ENCODE assay signal across 8 cellular contexts in the genomic region with DNA sequence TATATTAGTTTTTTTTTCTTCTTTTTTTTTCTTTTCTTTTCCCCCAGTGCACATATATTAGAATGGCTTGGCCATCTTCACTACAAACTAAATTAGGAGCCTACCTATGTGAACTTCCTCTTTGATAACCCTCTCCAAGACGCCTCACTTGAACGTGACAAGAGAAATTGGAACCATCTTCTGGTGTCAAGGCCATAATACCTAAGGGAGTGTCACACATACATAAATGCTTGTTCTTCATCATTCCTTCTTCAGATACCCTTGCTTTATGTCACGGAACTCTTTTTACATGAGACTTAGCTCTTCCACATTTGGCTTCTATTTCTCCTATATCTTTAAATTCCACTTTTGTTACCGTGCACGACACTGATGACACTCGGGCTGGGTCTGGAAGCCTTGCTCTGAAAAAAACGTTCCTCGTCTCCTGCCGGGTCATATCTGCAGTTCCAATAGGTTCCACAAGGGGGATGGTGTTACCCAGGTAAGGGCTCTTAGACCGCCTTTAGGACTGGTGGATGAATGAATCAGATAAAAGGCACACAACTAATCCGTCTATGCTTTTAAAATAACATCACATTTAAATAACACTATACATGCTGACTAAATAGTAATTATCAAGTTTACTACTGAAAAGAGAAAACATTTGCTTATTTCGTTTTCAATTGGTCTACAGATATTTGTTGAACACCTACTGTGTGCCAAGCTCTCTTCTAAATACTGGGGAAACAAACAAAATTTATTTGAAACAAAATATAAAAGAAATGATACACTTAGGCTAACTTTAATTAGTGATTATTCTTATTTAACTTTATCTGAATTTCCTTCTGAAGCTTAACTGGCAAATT. TPM values are rescaled to one million over a fixed set of nuclear protein-coding genes. Genes with fewer than 3 reads are reported as not detected.
DNase-seq lines count a peak whose midpoint lies in the region; ATAC-seq lines count a peak whose summit lies in the region.

No MANE protein-coding gene starts in this region.

- in situ Hi-C loops in SK-MEL-5 (cut with HindIII; ENCODE audit: low pct_unique_long_range_greater_than_20kb, low sequenced_read_pairs) = no loop called here

- no peak overlapping the region for H3K4me3 ChIP-seq in Jurkat, Clone E6-1 (ENCODE audit: low read length)

- peak; percentile 4 for DNase-seq in DMS114 treated with DMSO at 0.1 percent for 48 hours (lab: John Stamatoyannopoulos, UW; ENCODE audit: unreplicated experiment)
- DNase-seq in Jurkat, Clone E6-1 (ENCODE audit: low read depth, low spot score) = peak; percentile 61
- peak; percentile 79 for DNase-seq in SK-MEL-5 (ENCODE audit: low read depth, low spot score)
- peak; percentile 61 for DNase-seq in activated naive CD4-positive, alpha-beta T cell treated with anti-CD3 and anti-CD28 coated beads, Interleukin-2, amount 50 U/mL, for 16 hours
- peak; percentile 16 for DNase-seq in hepatic stellate cell (ENCODE audit: low spot score)
- DNase-seq in stimulated activated CD4-positive, alpha-beta T cell treated with anti-CD3 and anti-CD28 coated beads, Interleukin-2, amount 100 ng/mL, for 24 hours = peak; percentile 59 to 73

- peak; percentile 76 for ATAC-seq in GM19467 (IDR thresholded peaks at IDR 0.05; ENCODE audit: unreplicated experiment)
- no peak for ATAC-seq in HG03439 (IDR thresholded peaks at IDR 0.05; ENCODE audit: unreplicated experiment)

RNA-seq across cellular contexts. Expression of a gene that starts 19.9 kb away (rescaled TPM):
- polyA plus RNA-seq in Jurkat, Clone E6-1 (2012; ENCODE audit: insufficient read depth, insufficient read length) = not detected
- 0.13 TPM in 1 of 2 replicates, not detected in the other for total RNA-seq in SK-MEL-5 (2014; rRNA removed; shearing (Covaris generic))
- polyA plus RNA-seq in SK-MEL-5 (2015; cell fraction: cytosol; rRNA removed) = not detected in 2 replicates
- polyA plus RNA-seq in SK-MEL-5 (2015; cell fraction: nucleus; rRNA removed) = 0.12 TPM in 1 of 2 replicates, not detected in the other

RNA-seq across cellular contexts. Expression of a gene that starts 37.3 kb away (rescaled TPM):
- polyA plus RNA-seq in Jurkat, Clone E6-1 (2012; ENCODE audit: insufficient read depth, insufficient read length) = not detected
- not detected in 2 replicates for total RNA-seq in SK-MEL-5 (2014; rRNA removed; shearing (Covaris generic))
- 0.13 and 0.29 TPM in 2 replicates for polyA plus RNA-seq in SK-MEL-5 (2015; cell fraction: cytosol; rRNA removed)
- polyA plus RNA-seq in SK-MEL-5 (2015; cell fraction: nucleus; rRNA removed) = 0.22 TPM in 1 of 2 replicates, not detected in the other

Comparison
In these comparisons a context has a peak if more than half of its experiments do, and no peak if none do; other contexts are left out.
1. DNase-seq: peak in every context shown above with its lines; median percentile 79 in SK-MEL-5; 66 in stimulated activated CD4-positive, alpha-beta T cell treated with anti-CD3 and anti-CD28 coated beads, Interleukin-2, amount 100 ng/mL, for 24 hours; 61 in Jurkat, Clone E6-1; 61 in activated naive CD4-positive, alpha-beta T cell treated with anti-CD3 and anti-CD28 coated beads, Interleukin-2, amount 50 U/mL, for 16 hours; 16 in hepatic stellate cell; 4 in DMS114 treated with DMSO at 0.1 percent for 48 hours.